In the genomic region with DNA sequence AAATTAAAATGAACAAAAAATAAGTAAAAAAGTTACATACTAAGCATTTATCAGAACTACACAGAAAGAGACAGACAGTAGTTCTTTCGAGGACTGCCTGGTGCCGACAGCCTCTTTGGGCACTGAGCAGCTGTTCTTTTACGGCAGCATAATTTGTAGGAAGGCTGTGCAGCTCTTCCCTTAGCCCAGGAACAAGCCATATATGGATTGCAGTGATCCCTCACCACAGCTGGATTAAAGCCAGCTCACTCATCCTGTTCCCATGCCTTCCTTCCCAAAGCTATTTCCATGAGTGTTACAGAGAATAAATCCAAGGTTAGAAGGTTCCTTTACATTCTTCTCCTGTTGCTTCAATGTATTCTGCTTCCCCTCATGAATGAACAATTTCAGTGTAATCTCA, we compare ENCODE assay signal across 9 cellular contexts.
DNase-seq lines count a peak whose midpoint lies in the region; ATAC-seq, FAIRE-seq and TF ChIP-seq lines count a peak whose summit lies in the region.
"Had no signal": no experiment of that assay in that cellular context is flagged by ENCODE, and none has a peak within 500 bp of the region (broad histone marks: within the 10 kb centered on the region; RNA-seq: fewer than 3 reads in every experiment).

No MANE protein-coding gene starts in this region.

- H3K4me3 ChIP-seq in adrenal gland, result no peak overlapping the region
- H3K4me3 ChIP-seq in keratinocyte (ENCODE audit: control insufficient read depth in 2 of 3, extremely low read depth in 1 of 3, insufficient read depth in 2 of 3, low read depth in 1 of 3, low read length in 3 of 3), result no peak overlapping the region
- no peak overlapping the region for H3K4me3 ChIP-seq in vagina

- peak; percentile 15 for DNase-seq in NCI-H2107 treated with DMSO at 0.1 percent for 48 hours (lab: John Stamatoyannopoulos, UW; ENCODE audit: unreplicated experiment)
- DNase-seq in NCI-H2107 (lab: John Stamatoyannopoulos, UW), result no peak
- DNase-seq in adrenal gland, result peak; percentile 34 to 92 (median 67)
- DNase-seq in keratinocyte (ENCODE audit: low read depth, low spot score), result no peak
- no peak for DNase-seq in vagina (ENCODE audit: extremely low spot score in 2 of 2)
- DNase-seq in GF-D8 (lab: John Stamatoyannopoulos, UW), result no peak
- no peak for DNase-seq in activated CD4-positive, alpha-beta T cell treated with anti-CD3 and anti-CD28 coated beads, Interleukin-2, amount 50 U/mL, for 1 hour

- H3K27me3 ChIP-seq in adrenal gland (no peaks in the 10 kb centered on the region), keratinocyte (ENCODE audit: control insufficient read depth, extremely low read depth, insufficient read depth, low read length) (no peaks in the 10 kb centered on the region), vagina (no peaks in the 10 kb centered on the region)

- H3K36me3 ChIP-seq in adrenal gland (replicated peaks in 1 of 2) (no peaks in the 10 kb centered on the region), keratinocyte (ENCODE audit: control insufficient read depth in 2 of 2, extremely low read depth in 1 of 2, insufficient read depth in 2 of 2, low read length in 2 of 2) (peaks cover 3 to 8% of the 10 kb centered on the region in 2 experiments), vagina (peaks cover 0 to 15% of the 10 kb centered on the region in 2 donors)

- TF ChIP-seq CTCF in adrenal gland (IDR thresholded peaks at IDR 0.05) (no peak), keratinocyte (optimal IDR thresholded peaks at IDR 0.05 in 1 of 3, IDR thresholded peaks at IDR 0.05 in 1 of 3, conservative IDR thresholded peaks at IDR 0.05 in 1 of 3; ENCODE audit: extremely low read depth in 1 of 3, insufficient read depth in 2 of 3, low read length in 3 of 3) (no peak), vagina (IDR thresholded peaks at IDR 0.05) (no peak)

- no peaks in the 10 kb centered on the region for H3K9me1 ChIP-seq in keratinocyte (ENCODE audit: control insufficient read depth, extremely low read depth, insufficient read depth, low read length)

- TF ChIP-seq POLR2A in adrenal gland (IDR thresholded peaks at IDR 0.05) (peak in 1 of 2 donors; percentile 5), vagina (IDR thresholded peaks at IDR 0.05) (no peak)

- intact Hi-C loops in adrenal gland (cut with DNase I), result no loop called here
- intact Hi-C loops in vagina (cut with DNase I), result no loop called here

- no peaks in the 10 kb centered on the region for H3K79me2 ChIP-seq in keratinocyte (ENCODE audit: control insufficient read depth, insufficient read depth, low read length)

- no peak for ATAC-seq in HG03095 (IDR thresholded peaks at IDR 0.05; ENCODE audit: unreplicated experiment)

- peak; percentile 90 for FAIRE-seq in keratinocyte (lab: Jason Lieb, UNC)

- 34 to 45% (median 36%) methylated on average over 3 of the region's 3 CpGs for WGBS in adrenal gland, 4 donors

- H3K27ac ChIP-seq in adrenal gland (peak overlapping the region in 2 of 5 donors; percentile 37 to 60), keratinocyte (ENCODE audit: control insufficient read depth, insufficient read depth, low read length) (no peak overlapping the region), vagina (peak overlapping the region; percentile 17)
- H3K27ac ChIP-seq: 22Rv1 had no signal

- H3K4me1 ChIP-seq in adrenal gland (replicated peaks in 1 of 2), result peaks cover 0 to 16% of the 10 kb centered on the region in 2 donors
- peaks cover 15% of the 10 kb centered on the region for H3K4me1 ChIP-seq in keratinocyte (ENCODE audit: control insufficient read depth, extremely low read depth, insufficient read depth, low read length)
- H3K4me1 ChIP-seq in vagina, result no peaks in the 10 kb centered on the region

- dilution Hi-C loops in keratinocyte (cut with MboI; ENCODE audit: extremely low pct_ligation_motif_present, low sequenced_read_pairs), result no loop called here

- no peak overlapping the region for H3K9ac ChIP-seq in keratinocyte (ENCODE audit: control insufficient read depth, extremely low read depth, insufficient read depth, low read length)

- H2AFZ ChIP-seq in keratinocyte (ENCODE audit: control insufficient read depth, low read length), result peak overlapping the region; percentile 40

- no peaks in the 10 kb centered on the region for H3K9me3 ChIP-seq in adrenal gland (replicated peaks in 1 of 3)
- H3K9me3 ChIP-seq in keratinocyte (ENCODE audit: control insufficient read depth, low read depth, low read length), result no peaks in the 10 kb centered on the region
- H3K9me3 ChIP-seq in vagina, result no peaks in the 10 kb centered on the region

- H3K4me2 ChIP-seq in keratinocyte (ENCODE audit: control insufficient read depth, extremely low read depth, insufficient read depth, low read depth, low read length), result no peak overlapping the region

- H4K20me1 ChIP-seq in keratinocyte (ENCODE audit: control insufficient read depth, extremely low read depth, insufficient read depth, low read length), result no peaks in the 10 kb centered on the region

Comparison
In these comparisons a context has a peak if more than half of its experiments do, and no peak if none do; other contexts are left out.
1. DNase-seq: peak in NCI-H2107 treated with DMSO at 0.1 percent for 48 hours (single experiment) and adrenal gland (7 of 7); none in NCI-H2107 (single experiment), keratinocyte (single experiment), vagina (0 of 2), GF-D8 (single experiment) and activated CD4-positive, alpha-beta T cell treated with anti-CD3 and anti-CD28 coated beads, Interleukin-2, amount 50 U/mL, for 1 hour (single experiment).